In the genomic region with DNA sequence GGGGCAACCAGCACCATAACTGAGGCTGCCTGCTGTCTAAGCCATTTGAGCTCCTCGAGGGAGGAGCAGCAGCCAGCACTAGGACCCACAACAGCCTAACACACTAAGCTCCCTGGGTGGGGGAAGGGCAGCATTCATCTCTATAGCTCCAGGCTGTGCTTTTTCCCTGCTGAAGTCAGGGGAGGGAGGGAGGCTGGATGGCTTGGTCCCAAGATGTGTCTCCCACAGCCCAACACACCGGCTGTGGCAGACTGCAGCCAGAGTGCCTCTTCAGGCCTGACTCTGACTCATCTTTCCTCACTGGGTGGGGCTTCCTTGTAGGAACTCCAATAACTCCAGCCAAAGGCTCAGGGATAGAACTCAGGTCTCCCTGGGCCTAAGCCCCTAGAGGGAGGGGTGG, we compare ENCODE assay signal across 21 cellular contexts.
"Had no signal": no experiment of that assay in that cellular context is flagged by ENCODE, and none has a peak within 500 bp of the region (broad histone marks: within the 10 kb centered on the region; RNA-seq: fewer than 3 reads in every experiment).

No MANE protein-coding gene starts in this region.

- H3K27me3 ChIP-seq: sigmoid colon, stomach, vagina had no signal

- H3K4me3 Mint-ChIP-seq: activated CD4-positive, alpha-beta memory T cell treated with anti-CD3 and anti-CD28 coated beads for 36 hours; activated CD4-positive, alpha-beta T cell treated with anti-CD3 and anti-CD28 coated beads for 36 hours; activated naive CD8-positive, alpha-beta T cell treated with anti-CD3 and anti-CD28 coated beads for 36 hours; natural killer cell; stimulated activated effector memory CD8-positive, alpha-beta T cell treated with anti-CD3 and anti-CD28 coated beads, Interleukin-12 subunit alpha, Interleukin-12 subunit beta, amount 100 ng/mL, for 72 hours had no signal

- H3K4me1 ChIP-seq: esophagus squamous epithelium, sigmoid colon, stomach, vagina had no signal

- H3K27ac Mint-ChIP-seq: activated CD4-positive, alpha-beta memory T cell treated with anti-CD3 and anti-CD28 coated beads for 36 hours; activated CD4-positive, alpha-beta T cell treated with anti-CD3 and anti-CD28 coated beads for 36 hours; activated naive CD8-positive, alpha-beta T cell treated with anti-CD3 and anti-CD28 coated beads for 36 hours; natural killer cell; stimulated activated effector memory CD8-positive, alpha-beta T cell treated with anti-CD3 and anti-CD28 coated beads, Interleukin-12 subunit alpha, Interleukin-12 subunit beta, amount 100 ng/mL, for 72 hours had no signal

- ATAC-seq: activated CD4-positive, alpha-beta T cell treated with anti-CD3 and anti-CD28 coated beads for 36 hours; natural killer cell; stimulated activated effector memory CD8-positive, alpha-beta T cell treated with anti-CD3 and anti-CD28 coated beads, Interleukin-12 subunit alpha, Interleukin-12 subunit beta, amount 100 ng/mL, for 72 hours had no signal

- H3K36me3 ChIP-seq: esophagus squamous epithelium, sigmoid colon, stomach, vagina had no signal

- H3K4me3 ChIP-seq: esophagus squamous epithelium, sigmoid colon, stomach, vagina had no signal

- H3K36me3 Mint-ChIP-seq: stimulated activated effector memory CD8-positive, alpha-beta T cell treated with anti-CD3 and anti-CD28 coated beads, Interleukin-12 subunit alpha, Interleukin-12 subunit beta, amount 100 ng/mL, for 72 hours had no signal

- DNase-seq: activated CD4-positive, alpha-beta memory T cell treated with anti-CD3 and anti-CD28 coated beads for 36 hours; activated CD4-positive, alpha-beta T cell treated with anti-CD3 and anti-CD28 coated beads for 36 hours; activated naive CD4-positive, alpha-beta T cell; activated naive CD8-positive, alpha-beta T cell treated with anti-CD3 and anti-CD28 coated beads for 36 hours; activated T-cell treated with anti-CD3 and anti-CD28 coated beads for 4 hours; amniotic stem cell; dermis blood vessel endothelial cell; effector memory CD4-positive, alpha-beta T cell; esophagus squamous epithelium; foreskin fibroblast; glutamatergic neuron; hippocampal formation; natural killer cell; nucleus accumbens; sigmoid colon; stimulated activated CD4-positive, alpha-beta T cell treated with anti-CD3 and anti-CD28 coated beads, Interleukin-4, amount 100 ng/mL, for 24 hours; stomach; T-helper 2 cell; trophoblast cell had no signal

- H3K4me1 Mint-ChIP-seq: activated CD4-positive, alpha-beta T cell treated with anti-CD3 and anti-CD28 coated beads for 36 hours; activated naive CD8-positive, alpha-beta T cell treated with anti-CD3 and anti-CD28 coated beads for 36 hours; natural killer cell; stimulated activated effector memory CD8-positive, alpha-beta T cell treated with anti-CD3 and anti-CD28 coated beads, Interleukin-12 subunit alpha, Interleukin-12 subunit beta, amount 100 ng/mL, for 72 hours had no signal

- H3K27ac ChIP-seq: esophagus squamous epithelium, sigmoid colon, stomach, vagina had no signal

- H3K9me3 ChIP-seq: vagina had no signal
